15 cellular contexts compared by ENCODE assay signal in the genomic region with DNA sequence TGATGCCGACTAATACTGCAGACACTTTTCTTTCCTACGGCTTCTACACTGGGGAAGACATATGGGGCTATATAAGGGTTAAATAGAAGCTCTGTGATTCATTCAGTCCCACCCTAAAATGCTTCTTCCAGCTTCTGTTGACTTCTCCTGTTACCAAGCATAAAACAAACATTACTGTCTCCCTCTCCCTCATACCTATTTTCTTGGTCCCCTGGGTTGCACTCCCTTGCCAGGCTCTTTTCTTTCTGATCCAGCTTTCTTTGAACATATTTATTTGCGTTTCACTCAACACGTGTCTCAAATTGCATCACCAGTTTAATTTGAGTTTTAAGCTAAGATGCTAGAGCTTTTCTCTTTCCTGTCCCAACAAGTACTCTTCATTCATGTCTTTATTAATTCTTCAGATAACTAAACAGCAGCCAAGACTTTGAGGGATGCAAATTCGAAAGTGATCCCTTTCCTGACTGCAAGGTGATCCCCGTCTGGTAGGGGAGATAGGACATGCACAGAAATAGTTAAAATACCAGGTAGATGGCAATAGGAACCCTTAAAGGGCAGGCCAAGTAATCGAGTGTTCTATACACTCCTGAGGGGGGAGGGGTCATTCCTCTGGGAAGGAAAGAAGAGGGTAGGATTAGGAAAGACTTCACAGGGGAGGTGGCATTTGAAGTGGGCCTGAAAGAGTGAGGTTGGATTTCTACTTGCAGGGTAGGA.
DNase-seq lines count a peak whose midpoint lies in the region; ATAC-seq and TF ChIP-seq lines count a peak whose summit lies in the region.
"Had no signal": no experiment of that assay in that cellular context is flagged by ENCODE, and none has a peak within 500 bp of the region (broad histone marks: within the 10 kb centered on the region; RNA-seq: fewer than 3 reads in every experiment).

No MANE protein-coding gene starts in this region.

- peaks cover 27% of the 10 kb centered on the region for H3K4me1 ChIP-seq in suprapubic skin
- H3K4me1 ChIP-seq: colonic mucosa had no signal

- H3K4me3 Mint-ChIP-seq in progenitor cell of endocrine pancreas (ENCODE audit: low read depth), result no peak overlapping the region
- H3K4me3 Mint-ChIP-seq: activated B cell treated with CpG ODN at 0.5 μM for 24 hours; activated naive CD8-positive, alpha-beta T cell had no signal

- no peaks in the 10 kb centered on the region for H3K9me3 ChIP-seq in suprapubic skin
- H3K9me3 ChIP-seq: colonic mucosa, tibial nerve had no signal

- DNase-seq in NCI-H748 (lab: John Stamatoyannopoulos, UW; ENCODE audit: unreplicated experiment) (peak; percentile 2), NCI-H748 treated with DMSO at 0.1 percent for 48 hours (lab: John Stamatoyannopoulos, UW) (no peak), RWPE1 (ENCODE audit: low spot score) (peak; percentile 30), fibroblast of mammary gland (ENCODE audit: low read depth) (peak; percentile 38), suprapubic skin (ENCODE audit: low spot score in 2 of 2) (no peak), progenitor cell of endocrine pancreas (ENCODE audit: low spot score, unreplicated experiment) (no peak), NCI-H1417 treated with DMSO at 0.1 percent for 48 hours (lab: John Stamatoyannopoulos, UW) (no peak)
- DNase-seq: activated B cell treated with CpG ODN at 0.5 μM for 24 hours; colonic mucosa; DMS 273 treated with DMSO at 0.1 percent for 48 hours; posterior cingulate gyrus; stimulated activated CD4-positive, alpha-beta T cell treated with anti-CD3 and anti-CD28 coated beads, Interleukin-15, amount 100 ng/mL, for 24 hours had no signal

- CTCF ChIA-PET in RWPE1 (lab: Yijun Ruan, JAX), result no interaction called here

- no peaks in the 10 kb centered on the region for H3K36me3 Mint-ChIP-seq in progenitor cell of endocrine pancreas (ENCODE audit: insufficient read depth)
- H3K36me3 Mint-ChIP-seq: activated naive CD8-positive, alpha-beta T cell had no signal

- H3K27ac Mint-ChIP-seq in progenitor cell of endocrine pancreas, result no peak overlapping the region
- H3K27ac Mint-ChIP-seq: activated B cell treated with CpG ODN at 0.5 μM for 24 hours; activated naive CD8-positive, alpha-beta T cell had no signal

- peaks cover 9% of the 10 kb centered on the region for H3K27me3 Mint-ChIP-seq in progenitor cell of endocrine pancreas
- H3K27me3 Mint-ChIP-seq: activated naive CD8-positive, alpha-beta T cell had no signal

- POLR2A ChIA-PET in RWPE1 (lab: Yijun Ruan, JAX; ENCODE audit: low non-redundant PET), result no interaction called here

- no peak for ATAC-seq in GM18502 (IDR thresholded peaks at IDR 0.05; ENCODE audit: poor library complexity, unreplicated experiment)

- H3K9me3 Mint-ChIP-seq in progenitor cell of endocrine pancreas (ENCODE audit: low read depth), result no peaks in the 10 kb centered on the region
- H3K9me3 Mint-ChIP-seq: activated B cell treated with CpG ODN at 0.5 μM for 24 hours had no signal

- H3K4me3 ChIP-seq in fibroblast of mammary gland (ENCODE audit: control insufficient read depth, low read depth, low read length), result no peak overlapping the region
- H3K4me3 ChIP-seq in suprapubic skin, result no peak overlapping the region
- H3K4me3 ChIP-seq: colonic mucosa, tibial nerve had no signal

- no peaks in the 10 kb centered on the region for H3K36me3 ChIP-seq in suprapubic skin
- H3K36me3 ChIP-seq: colonic mucosa, tibial nerve had no signal

- no peak overlapping the region; the same call in 1 of the 2 replicates for H3K27ac ChIP-seq in RWPE1
- peak overlapping the region; percentile 65 for H3K27ac ChIP-seq in suprapubic skin
- H3K27ac ChIP-seq: colonic mucosa, tibial nerve had no signal

- no peaks in the 10 kb centered on the region for H3K27me3 ChIP-seq in suprapubic skin
- H3K27me3 ChIP-seq: colonic mucosa, tibial nerve had no signal

- WGBS in suprapubic skin, result 35% methylated on average over 7 of the region's 7 CpGs

- TF ChIP-seq CTCF in RWPE1 (conservative IDR thresholded peaks at IDR 0.05; ENCODE audit: low read depth), result no peak
- TF ChIP-seq CTCF in fibroblast of mammary gland (conservative IDR thresholded peaks at IDR 0.05; ENCODE audit: control insufficient read depth, insufficient read depth, low read depth, low read length), result no peak
- no peak for TF ChIP-seq CTCF in suprapubic skin (IDR thresholded peaks at IDR 0.05)
- TF ChIP-seq CTCF in progenitor cell of endocrine pancreas (IDR thresholded peaks at IDR 0.05; ENCODE audit: unreplicated experiment), result no peak

- H3K4me1 Mint-ChIP-seq in progenitor cell of endocrine pancreas (ENCODE audit: low read depth), result no peaks in the 10 kb centered on the region

- no peak for TF ChIP-seq POLR2A in suprapubic skin (IDR thresholded peaks at IDR 0.05)

- no peak for TF ChIP-seq EP300 in suprapubic skin (IDR thresholded peaks at IDR 0.05)

Comparison
In these comparisons a context has a peak if more than half of its experiments do, and no peak if none do; other contexts are left out.
1. DNase-seq: peak in NCI-H748 (single experiment), RWPE1 (single experiment) and fibroblast of mammary gland (single experiment); none in NCI-H748 treated with DMSO at 0.1 percent for 48 hours (single experiment), suprapubic skin (0 of 2), progenitor cell of endocrine pancreas (single experiment) and NCI-H1417 treated with DMSO at 0.1 percent for 48 hours (single experiment).